Comparison of ENCODE assay signal across 1 cellular context in the genomic region with DNA sequence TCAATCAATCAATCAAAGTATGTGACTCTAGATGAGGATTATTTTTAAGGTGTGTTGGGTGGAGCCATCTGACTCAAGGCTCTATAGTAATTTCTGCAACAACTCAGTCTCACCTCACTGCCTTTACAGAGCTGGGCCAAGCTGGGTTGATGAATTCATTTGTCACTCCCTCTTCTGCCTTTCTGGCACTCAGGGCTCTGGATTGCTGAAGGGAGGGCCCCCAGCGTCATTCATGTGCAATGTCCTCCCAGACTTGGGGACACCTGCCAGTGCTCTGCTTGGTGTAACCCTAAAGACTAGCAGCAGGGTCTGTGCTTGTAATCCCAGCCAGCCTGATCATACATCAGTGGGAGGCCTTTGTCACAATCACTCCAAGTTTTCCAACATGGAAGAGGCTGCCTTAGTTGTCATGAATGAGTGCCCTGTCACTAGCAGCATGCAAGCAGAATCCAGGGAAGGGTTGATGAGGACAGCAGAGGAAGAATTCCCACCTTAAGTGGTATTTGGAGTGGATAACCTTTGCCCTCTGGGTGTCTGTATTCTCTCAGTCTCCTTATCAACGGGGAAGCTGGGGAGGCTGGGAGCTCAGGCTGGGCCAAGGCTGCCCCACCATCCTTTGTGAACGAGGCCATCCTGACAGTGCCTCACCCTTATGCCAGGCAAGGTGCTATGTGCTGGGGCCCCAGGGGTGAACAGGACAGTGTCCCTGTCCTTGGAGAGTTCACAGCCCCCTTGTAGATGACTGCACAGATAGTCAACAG.
TF ChIP-seq lines count a peak whose summit lies in the region.

No MANE protein-coding gene starts in this region.

TF ChIP-seq in A549, 52 proteins besides CTCF, POLR2A, EP300 and RAD21 (continued from another document):
- TF ChIP-seq CHD4 (IDR thresholded peaks at IDR 0.05; ENCODE audit: borderline replicate concordance) = no peak
- TF ChIP-seq, protein P1, sequence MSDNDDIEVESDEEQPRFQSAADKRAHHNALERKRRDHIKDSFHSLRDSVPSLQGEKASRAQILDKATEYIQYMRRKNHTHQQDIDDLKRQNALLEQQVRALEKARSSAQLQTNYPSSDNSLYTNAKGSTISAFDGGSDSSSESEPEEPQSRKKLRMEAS (IDR thresholded peaks at IDR 0.05) = no peak
- TF ChIP-seq, protein P2, sequence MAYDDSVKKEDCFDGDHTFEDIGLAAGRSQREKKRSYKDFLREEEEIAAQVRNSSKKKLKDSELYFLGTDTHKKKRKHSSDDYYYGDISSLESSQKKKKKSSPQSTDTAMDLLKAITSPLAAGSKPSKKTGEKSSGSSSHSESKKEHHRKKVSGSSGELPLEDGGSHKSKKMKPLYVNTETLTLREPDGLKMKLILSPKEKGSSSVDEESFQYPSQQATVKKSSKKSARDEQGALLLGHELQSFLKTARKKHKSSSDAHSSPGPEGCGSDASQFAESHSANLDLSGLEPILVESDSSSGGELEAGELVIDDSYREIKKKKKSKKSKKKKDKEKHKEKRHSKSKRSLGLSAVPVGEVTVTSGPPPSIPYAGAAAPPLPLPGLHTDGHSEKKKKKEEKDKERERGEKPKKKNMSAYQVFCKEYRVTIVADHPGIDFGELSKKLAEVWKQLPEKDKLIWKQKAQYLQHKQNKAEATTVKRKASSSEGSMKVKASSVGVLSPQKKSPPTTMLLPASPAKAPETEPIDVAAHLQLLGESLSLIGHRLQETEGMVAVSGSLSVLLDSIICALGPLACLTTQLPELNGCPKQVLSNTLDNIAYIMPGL (CRISPR knock-in tag; IDR thresholded peaks at IDR 0.05; ENCODE audit: borderline replicate concordance) = no peak
- TF ChIP-seq GATA3 (IDR thresholded peaks at IDR 0.05; ENCODE audit: borderline replicate concordance) = no peak
- TF ChIP-seq HEYL (CRISPR knock-in tag; IDR thresholded peaks at IDR 0.05) = no peak
- TF ChIP-seq RCOR1 (IDR thresholded peaks at IDR 0.05; ENCODE audit: low read depth, low read length) = no peak
- TF ChIP-seq MAZ (IDR thresholded peaks at IDR 0.05; ENCODE audit: borderline replicate concordance, low read depth, low read length) = no peak
- TF ChIP-seq ZSCAN20 (CRISPR knock-in tag; IDR thresholded peaks at IDR 0.05) = no peak
- no peak for TF ChIP-seq SREBF2 (IDR thresholded peaks at IDR 0.05)
- TF ChIP-seq NFE2L2 (conservative IDR thresholded peaks at IDR 0.05; ENCODE audit: low read length) = no peak
- TF ChIP-seq EHF (CRISPR knock-in tag; IDR thresholded peaks at IDR 0.05) = no peak
- no peak for TF ChIP-seq RNF2 (IDR thresholded peaks at IDR 0.05; ENCODE audit: borderline replicate concordance, low read depth)
- TF ChIP-seq TFCP2L1 (CRISPR knock-in tag; IDR thresholded peaks at IDR 0.05) = no peak
